ENCODE assay signal across 8 cellular contexts in genomic region chr20:3248167-3248992, GRCh38. TPM values are rescaled to one million over a fixed set of nuclear protein-coding genes. Genes with fewer than 3 reads are reported as not detected.
DNase-seq lines count a peak whose midpoint lies in the region; ATAC-seq and TF ChIP-seq lines count a peak whose summit lies in the region.

No MANE protein-coding gene starts in this region.

- H3K36me3 Mint-ChIP-seq in activated naive CD4-positive, alpha-beta T cell treated with anti-CD3 and anti-CD28 coated beads, Interleukin-2, amount 50 U/mL, for 24 hours = no peaks in the 10 kb centered on the region

- peaks cover 49% of the 10 kb centered on the region for H3K27me3 ChIP-seq in iPS-20b (ENCODE audit: insufficient read depth, low read length)
- no peaks in the 10 kb centered on the region for H3K27me3 ChIP-seq in vagina

- H3K4me1 ChIP-seq in iPS-20b (ENCODE audit: insufficient read depth, low read length) (peaks cover 11% of the 10 kb centered on the region; the same call in 1 of the 2 replicates), vagina (peaks cover 14% of the 10 kb centered on the region)

- TF ChIP-seq POLR2A in vagina (IDR thresholded peaks at IDR 0.05) = no peak

- ATAC-seq in Right ventricle myocardium inferior (peak; percentile 70), GM21390 (IDR thresholded peaks at IDR 0.05; ENCODE audit: unreplicated experiment) (no peak)

- peak overlapping the region; percentile 60 for H3K4me3 Mint-ChIP-seq in activated naive CD4-positive, alpha-beta T cell treated with anti-CD3 and anti-CD28 coated beads, Interleukin-2, amount 50 U/mL, for 24 hours

- no peak overlapping the region for H3K27ac Mint-ChIP-seq in activated naive CD4-positive, alpha-beta T cell treated with anti-CD3 and anti-CD28 coated beads, Interleukin-2, amount 50 U/mL, for 24 hours

- H3K9me3 Mint-ChIP-seq in activated naive CD4-positive, alpha-beta T cell treated with anti-CD3 and anti-CD28 coated beads, Interleukin-2, amount 50 U/mL, for 24 hours = no peaks in the 10 kb centered on the region

- H3K9ac ChIP-seq in iPS-20b (ENCODE audit: low read depth, low read length) = no peak overlapping the region

- H3K4me3 ChIP-seq in iPS-20b (ENCODE audit: low read length) = peak overlapping the region; percentile 63; the same call in 1 of the 2 replicates
- H3K4me3 ChIP-seq in vagina = peak overlapping the region; percentile 2 to 31

- CTCF ChIA-PET in HEK293T (lab: Yijun Ruan, JAX) = interaction anchor here (1.3 kb wide), 1 partner anchor 24 kb away, joined by 3 read pairs; no protein-coding TSS in a partner anchor

- no peaks in the 10 kb centered on the region for H3K9me3 ChIP-seq in iPS-20b (ENCODE audit: insufficient read depth, low read depth, low read length)
- H3K9me3 ChIP-seq in vagina = no peaks in the 10 kb centered on the region

- H3K27me3 Mint-ChIP-seq in activated naive CD4-positive, alpha-beta T cell treated with anti-CD3 and anti-CD28 coated beads, Interleukin-2, amount 50 U/mL, for 24 hours = peaks cover 18% of the 10 kb centered on the region

- no peak overlapping the region for H3K27ac ChIP-seq in iPS-20b (ENCODE audit: low read length)
- H3K27ac ChIP-seq in vagina = no peak overlapping the region

- H3K36me3 ChIP-seq in iPS-20b (ENCODE audit: insufficient read depth, low read depth, low read length) = peaks cover 5% of the 10 kb centered on the region; the same call in 1 of the 2 replicates
- H3K36me3 ChIP-seq in vagina = peaks cover 0 to 15% of the 10 kb centered on the region in 2 donors

- H3K4me1 Mint-ChIP-seq in activated naive CD4-positive, alpha-beta T cell treated with anti-CD3 and anti-CD28 coated beads, Interleukin-2, amount 50 U/mL, for 24 hours = peaks cover 3% of the 10 kb centered on the region

- DNase-seq in Right ventricle myocardium inferior (ENCODE audit: missing footprints) (peak; percentile 64), cardiac septum (ENCODE audit: low spot score) (no peak), vagina (ENCODE audit: extremely low spot score in 2 of 2) (no peak), HEK293T (ENCODE audit: extremely low spot score) (no peak), LoVo (ENCODE audit: low spot score) (no peak)

- no peak for TF ChIP-seq CTCF in vagina (IDR thresholded peaks at IDR 0.05)

- POLR2A ChIA-PET in HEK293T (lab: Yijun Ruan, JAX) = interaction anchor here (1.6 kb wide), 1 partner anchor 9 kb away, joined by 5 read pairs; the partner anchor contains the start of gene SLC4A11

- intact Hi-C loops in Right ventricle myocardium inferior (cut with DNase I) = no loop called here
- intact Hi-C loops in cardiac septum (cut with DNase I) = no loop called here
- intact Hi-C loops in vagina (cut with DNase I) = no loop called here

TF ChIP-seq in HEK293T, 16 proteins besides CTCF, POLR2A, EP300 and RAD21:
- TF ChIP-seq, protein P1, sequence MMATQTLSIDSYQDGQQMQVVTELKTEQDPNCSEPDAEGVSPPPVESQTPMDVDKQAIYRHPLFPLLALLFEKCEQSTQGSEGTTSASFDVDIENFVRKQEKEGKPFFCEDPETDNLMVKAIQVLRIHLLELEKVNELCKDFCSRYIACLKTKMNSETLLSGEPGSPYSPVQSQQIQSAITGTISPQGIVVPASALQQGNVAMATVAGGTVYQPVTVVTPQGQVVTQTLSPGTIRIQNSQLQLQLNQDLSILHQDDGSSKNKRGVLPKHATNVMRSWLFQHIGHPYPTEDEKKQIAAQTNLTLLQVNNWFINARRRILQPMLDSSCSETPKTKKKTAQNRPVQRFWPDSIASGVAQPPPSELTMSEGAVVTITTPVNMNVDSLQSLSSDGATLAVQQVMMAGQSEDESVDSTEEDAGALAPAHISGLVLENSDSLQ (IDR thresholded peaks at IDR 0.05) = no peak
- TF ChIP-seq TARDBP (IDR thresholded peaks at IDR 0.05) (no peak), LEF1 (IDR thresholded peaks at IDR 0.05; ENCODE audit: borderline replicate concordance) (no peak), SP1 (IDR thresholded peaks at IDR 0.05) (no peak), NFRKB (IDR thresholded peaks at IDR 0.05) (no peak), SUZ12 (IDR thresholded peaks at IDR 0.05) (no peak), L3MBTL2 (conservative IDR thresholded peaks at IDR 0.05) (no peak), BHLHE40 (IDR thresholded peaks at IDR 0.05; ENCODE audit: borderline replicate concordance) (no peak), ELF4 (IDR thresholded peaks at IDR 0.05) (no peak), HDGF (IDR thresholded peaks at IDR 0.05; ENCODE audit: borderline replicate concordance) (no peak), CTBP1 (IDR thresholded peaks at IDR 0.05; ENCODE audit: borderline replicate concordance) (no peak), ZNF384 (IDR thresholded peaks at IDR 0.05) (no peak), ARNT (IDR thresholded peaks at IDR 0.05) (no peak), FOXK2 (IDR thresholded peaks at IDR 0.05) (no peak), FOXA1 (IDR thresholded peaks at IDR 0.05) (no peak), FOXM1 (IDR thresholded peaks at IDR 0.05; ENCODE audit: borderline replicate concordance) (no peak)
TF ChIP-seq in HEK293T: peak in this region for 0.

RNA-seq across cellular contexts. Expression of gene SLC4A11, which starts 9.4 kb away (rescaled TPM):
- total RNA-seq in Right ventricle myocardium inferior (0.14 TPM), cardiac septum (0.35 TPM), vagina (4.9 TPM)

RNA-seq across cellular contexts. Expression of gene ITPA, which starts 39.1 kb away (rescaled TPM):
- 21.4 TPM for total RNA-seq in Right ventricle myocardium inferior
- 24.1 TPM for total RNA-seq in cardiac septum
- 52.5 TPM for total RNA-seq in vagina

RNA-seq across cellular contexts. Expression of gene DDRGK1, which starts 43.9 kb away (rescaled TPM):
- total RNA-seq in Right ventricle myocardium inferior = 36.5 TPM
- 29.1 TPM for total RNA-seq in cardiac septum
- 61.4 TPM for total RNA-seq in vagina
